In genomic region chr7:6346581-6346980, GRCh38 we compare ENCODE assay signal across 1 cellular context.
TF ChIP-seq lines count a peak whose summit lies in the region.

No MANE protein-coding gene starts in this region.

TF ChIP-seq in H1, 55 proteins besides CTCF, POLR2A, EP300 and RAD21:
- TF ChIP-seq TBP (IDR thresholded peaks at IDR 0.05; ENCODE audit: low read depth, low read length) (no peak), BCL11A (IDR thresholded peaks at IDR 0.05; ENCODE audit: low read depth in 2 of 2, low read length in 2 of 2) (no peak), ASH2L (IDR thresholded peaks at IDR 0.05; ENCODE audit: low read length) (no peak), KDM1A (IDR thresholded peaks at IDR 0.05; ENCODE audit: borderline replicate concordance, low read length) (no peak), MAX (IDR thresholded peaks at IDR 0.05) (no peak), ZNF274 (IDR thresholded peaks at IDR 0.05; ENCODE audit: borderline replicate concordance, extremely low read depth, low read length) (no peak), SIX5 (IDR thresholded peaks at IDR 0.05; ENCODE audit: low read depth, low read length) (no peak), SIN3A (conservative IDR thresholded peaks at IDR 0.05 in 1 of 2, IDR thresholded peaks at IDR 0.05 in 1 of 2; ENCODE audit: low read depth in 1 of 2, low read length in 2 of 2) (no peak), KDM5A (IDR thresholded peaks at IDR 0.05; ENCODE audit: low read length) (no peak), TCF12 (IDR thresholded peaks at IDR 0.05; ENCODE audit: low read depth, low read length) (no peak), JUN (IDR thresholded peaks at IDR 0.05; ENCODE audit: low read depth, low read length) (no peak), GTF2F1 (IDR thresholded peaks at IDR 0.05; ENCODE audit: borderline replicate concordance, low read depth, low read length) (no peak), EGR1 (IDR thresholded peaks at IDR 0.05; ENCODE audit: borderline replicate concordance, low read depth, low read length) (no peak), POLR2AphosphoS5 (IDR thresholded peaks at IDR 0.05; ENCODE audit: low read depth, low read length) (no peak), HDAC6 (IDR thresholded peaks at IDR 0.05; ENCODE audit: low read depth, low read length) (no peak)
- TF ChIP-seq, protein P1, sequence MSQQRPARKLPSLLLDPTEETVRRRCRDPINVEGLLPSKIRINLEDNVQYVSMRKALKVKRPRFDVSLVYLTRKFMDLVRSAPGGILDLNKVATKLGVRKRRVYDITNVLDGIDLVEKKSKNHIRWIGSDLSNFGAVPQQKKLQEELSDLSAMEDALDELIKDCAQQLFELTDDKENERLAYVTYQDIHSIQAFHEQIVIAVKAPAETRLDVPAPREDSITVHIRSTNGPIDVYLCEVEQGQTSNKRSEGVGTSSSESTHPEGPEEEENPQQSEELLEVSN (IDR thresholded peaks at IDR 0.05): no peak
TF ChIP-seq in H1: peak in this region for 0.
